8 cellular contexts compared by ENCODE assay signal in the genomic region with DNA sequence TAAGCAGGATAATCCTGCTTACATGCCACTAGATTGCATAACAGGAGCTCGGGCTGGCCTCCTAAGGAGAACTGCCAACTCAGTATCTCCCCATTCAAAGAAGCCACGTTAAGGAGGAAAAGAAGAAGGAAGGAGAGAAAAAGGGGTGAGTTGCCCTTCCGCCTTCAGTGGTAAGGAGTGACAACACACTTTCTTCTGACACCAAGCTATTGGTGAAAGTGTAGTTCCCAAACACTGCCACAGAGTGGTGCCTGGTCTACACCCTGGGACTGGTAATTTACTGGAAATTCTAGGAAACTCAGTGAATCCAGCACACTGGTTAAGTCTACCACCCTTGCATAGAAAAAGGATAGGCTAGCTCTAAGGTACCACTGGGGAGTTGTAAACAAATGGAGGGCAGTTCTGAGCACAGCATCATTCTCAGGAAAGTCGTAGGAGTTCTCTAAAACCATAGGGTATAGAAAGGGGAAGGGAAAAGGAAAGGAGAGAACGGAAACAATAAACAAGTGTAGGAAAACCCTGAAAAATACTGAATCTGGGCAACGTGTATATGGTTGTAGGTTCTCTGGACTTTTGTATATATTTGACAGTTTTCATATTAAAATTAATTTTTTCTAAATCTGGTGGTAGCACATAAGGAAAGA. TPM values are rescaled to one million over a fixed set of nuclear protein-coding genes. Genes with fewer than 3 reads are reported as not detected.
DNase-seq lines count a peak whose midpoint lies in the region; ATAC-seq and FAIRE-seq lines count a peak whose summit lies in the region.

No MANE protein-coding gene starts in this region.

- FAIRE-seq in TTC549 (lab: Jason Lieb, UNC) = peak; percentile 74

- DNase-seq in Right ventricle myocardium inferior (ENCODE audit: missing footprints) = no peak
- DNase-seq in cardiac septum (ENCODE audit: low spot score) = no peak
- peak; percentile 1 for DNase-seq in NCI-H1105 (lab: John Stamatoyannopoulos, UW)
- peak; percentile 38 for DNase-seq in central memory CD4-positive, alpha-beta T cell
- DNase-seq in kidney tubule cell (ENCODE audit: low spot score) = peak; percentile 66
- DNase-seq in stimulated activated CD8-positive, alpha-beta memory T cell treated with anti-CD3 and anti-CD28 coated beads, Interleukin-12 subunit alpha, Interleukin-12 subunit beta, amount 100 ng/mL, for 1 hour (ENCODE audit: low read depth) = peak; percentile 12

- intact Hi-C loops in Right ventricle myocardium inferior (cut with DNase I) = loop anchor here (2.0 kb wide), 1 partner anchor 156 kb away; no protein-coding TSS in a partner anchor
- intact Hi-C loops in cardiac septum (cut with DNase I) = loop anchor here (1.0 to 5.0 kb wide), 2 partner anchors 57 to 155 kb away; a partner anchor contains a TSS

- ATAC-seq in Right ventricle myocardium inferior (peak; percentile 91), HG02763 (IDR thresholded peaks at IDR 0.05; ENCODE audit: unreplicated experiment) (peak; percentile 72)

RNA-seq across cellular contexts. Expression of a gene that starts 58.2 kb away (rescaled TPM):
- 29.9 TPM for total RNA-seq in Right ventricle myocardium inferior
- 142 TPM for total RNA-seq in cardiac septum

Comparison
In these comparisons a context has a peak if more than half of its experiments do, and no peak if none do; other contexts are left out.
1. DNase-seq: peak in NCI-H1105 (single experiment), central memory CD4-positive, alpha-beta T cell (single experiment), kidney tubule cell (single experiment) and stimulated activated CD8-positive, alpha-beta memory T cell treated with anti-CD3 and anti-CD28 coated beads, Interleukin-12 subunit alpha, Interleukin-12 subunit beta, amount 100 ng/mL, for 1 hour (single experiment); none in Right ventricle myocardium inferior (single experiment) and cardiac septum (single experiment).